ENCODE assay signal across 25 cellular contexts in genomic region chr2:191803007-191803406, GRCh38. TPM values are rescaled to one million over a fixed set of nuclear protein-coding genes. Genes with fewer than 3 reads are reported as not detected.
DNase-seq lines count a peak whose midpoint lies in the region; ATAC-seq, FAIRE-seq and TF ChIP-seq lines count a peak whose summit lies in the region.
"Had no signal": no experiment of that assay in that cellular context is flagged by ENCODE, and none has a peak within 500 bp of the region (broad histone marks: within the 10 kb centered on the region; RNA-seq: fewer than 3 reads in every experiment).

No MANE protein-coding gene starts in this region.

- H3K27ac Mint-ChIP-seq in progenitor cell of endocrine pancreas, result no peak overlapping the region
- H3K27ac Mint-ChIP-seq: CD14-positive monocyte; CD4-positive, alpha-beta memory T cell; CD4-positive, CD25-positive, alpha-beta regulatory T cell; CD8-positive, alpha-beta memory T cell had no signal

- peak; percentile 10 for FAIRE-seq in small intestine (lab: Jason Lieb, UNC)
- FAIRE-seq: A204.1, GM12878, GM12892, GM18507 had no signal

- H3K27me3 ChIP-seq in small intestine (ENCODE audit: control insufficient read depth in 2 of 2, insufficient read depth in 2 of 2, low read length in 2 of 2), result no peaks in the 10 kb centered on the region
- H3K27me3 ChIP-seq: BE2C, BLaER1 had no signal

- no peaks in the 10 kb centered on the region for H3K4me1 Mint-ChIP-seq in progenitor cell of endocrine pancreas (ENCODE audit: low read depth)
- H3K4me1 Mint-ChIP-seq: CD14-positive monocyte; CD4-positive, alpha-beta memory T cell; CD4-positive, CD25-positive, alpha-beta regulatory T cell; CD8-positive, alpha-beta memory T cell had no signal

- H3K36me3 ChIP-seq in small intestine (ENCODE audit: control insufficient read depth in 2 of 2, insufficient read depth in 2 of 2, low read length in 2 of 2), result no peaks in the 10 kb centered on the region
- H3K36me3 ChIP-seq: BE2C, BLaER1 had no signal

- no peaks in the 10 kb centered on the region for H3K27me3 Mint-ChIP-seq in progenitor cell of endocrine pancreas

- H3K4me1 ChIP-seq in small intestine (ENCODE audit: control insufficient read depth in 2 of 2, insufficient read depth in 1 of 2, low read depth in 1 of 2, low read length in 1 of 2), result no peaks in the 10 kb centered on the region
- H3K4me1 ChIP-seq: BLaER1 had no signal

- no peak for TF ChIP-seq CTCF in progenitor cell of endocrine pancreas (IDR thresholded peaks at IDR 0.05; ENCODE audit: unreplicated experiment)

- no peak overlapping the region for H3K4me3 ChIP-seq in small intestine (ENCODE audit: low read depth in 1 of 2, low read length in 2 of 2)
- H3K4me3 ChIP-seq: BLaER1, GM12878 had no signal

- no peaks in the 10 kb centered on the region for H3K36me3 Mint-ChIP-seq in progenitor cell of endocrine pancreas (ENCODE audit: insufficient read depth)
- H3K36me3 Mint-ChIP-seq: CD14-positive monocyte; CD4-positive, alpha-beta memory T cell; CD4-positive, CD25-positive, alpha-beta regulatory T cell; CD8-positive, alpha-beta memory T cell had no signal

- H3K9me3 ChIP-seq in small intestine (ENCODE audit: control insufficient read depth, low read depth), result no peaks in the 10 kb centered on the region
- H3K9me3 ChIP-seq: BE2C, BLaER1 had no signal

- H3K9me3 Mint-ChIP-seq in progenitor cell of endocrine pancreas (ENCODE audit: low read depth), result no peaks in the 10 kb centered on the region
- H3K9me3 Mint-ChIP-seq: CD4-positive, alpha-beta memory T cell; CD4-positive, CD25-positive, alpha-beta regulatory T cell; CD8-positive, alpha-beta memory T cell had no signal

- intact Hi-C loops in sciatic nerve (cut with DNase I), result no loop called here

- no peak overlapping the region for H3K27ac ChIP-seq in small intestine (ENCODE audit: low read depth in 1 of 2, low read length in 1 of 2)
- H3K27ac ChIP-seq: BLaER1 had no signal

- no peak overlapping the region for H3K4me3 Mint-ChIP-seq in progenitor cell of endocrine pancreas (ENCODE audit: low read depth)
- H3K4me3 Mint-ChIP-seq: CD14-positive monocyte; CD4-positive, alpha-beta memory T cell; CD4-positive, CD25-positive, alpha-beta regulatory T cell; CD8-positive, alpha-beta memory T cell had no signal

- 55 to 88% (median 69%) methylated on average over 1 of the region's 1 CpG for WGBS in small intestine, 3 donors

- no peak for ATAC-seq in sciatic nerve
- ATAC-seq: GM12878 had no signal

- DNase-seq in DMS53 (lab: John Stamatoyannopoulos, UW), result peak; percentile 38
- peak; percentile 17 for DNase-seq in DMS53 treated with DMSO at 0.1 percent for 48 hours (lab: John Stamatoyannopoulos, UW; ENCODE audit: unreplicated experiment)
- no peak for DNase-seq in small intestine
- DNase-seq in sciatic nerve (ENCODE audit: low spot score), result no peak
- DNase-seq in progenitor cell of endocrine pancreas (ENCODE audit: low spot score, unreplicated experiment), result no peak
- DNase-seq: 8988T; ACHN; BE2C; C1 segment of cervical spinal cord; CD4-positive, alpha-beta memory T cell; CD4-positive, CD25-positive, alpha-beta regulatory T cell; CD8-positive, alpha-beta memory T cell; COR-L47; DMS 273 treated with DMSO at 0.1 percent for 48 hours; DMS153; DMS79; DND-41; EL; GDM1 had no signal

RNA-seq across cellular contexts. Expression of gene CAVIN2, which starts 43.9 kb away (rescaled TPM):
- 10 to 100 TPM in 1 of 3 donors, 1 to 10 TPM in 1, under 1 TPM in 1; 0.89 to 29.8 (median 8.1) TPM for polyA plus RNA-seq in small intestine
- 71.1 TPM for total RNA-seq in sciatic nerve
- 0.11 and 0.17 TPM in 2 replicates for total RNA-seq in progenitor cell of endocrine pancreas
- total RNA-seq: CD4-positive, alpha-beta memory T cell; CD8-positive, alpha-beta memory T cell; GM12878 had no signal
- polyA plus RNA-seq: CD4-positive, CD25-positive, alpha-beta regulatory T cell; CD8-positive, alpha-beta memory T cell; GM12878 had no signal

Comparison
In these comparisons a context has a peak if more than half of its experiments do, and no peak if none do; other contexts are left out.
1. DNase-seq: peak in DMS53 (single experiment) and DMS53 treated with DMSO at 0.1 percent for 48 hours (single experiment); none in small intestine (single experiment), sciatic nerve (single experiment) and progenitor cell of endocrine pancreas (single experiment).
2. RNA of gene CAVIN2, which starts 43.9 kb away (total RNA-seq): 71.1 TPM in sciatic nerve (single experiment); 0.11 to 0.17 TPM in progenitor cell of endocrine pancreas; every median in the first group is over 10 times any median in the second.